In genomic region chr22:45007247-45007945, GRCh38 we compare ENCODE assay signal across 8 cellular contexts. TPM values are rescaled to one million over a fixed set of nuclear protein-coding genes. Genes with fewer than 3 reads are reported as not detected.
DNase-seq lines count a peak whose midpoint lies in the region; ATAC-seq and TF ChIP-seq lines count a peak whose summit lies in the region.

No MANE protein-coding gene starts in this region.

- CTCF ChIA-PET in PC-3 (lab: Charles Lee), result no interaction called here
- CTCF ChIA-PET in T-cell (lab: Charles Lee), result interaction anchor here (0.6 to 0.7 kb wide), 2 partner anchors 272 to 1281 kb away, joined by 3 read pairs; no protein-coding TSS in a partner anchor
- CTCF ChIA-PET in CD8-positive, alpha-beta memory T cell (lab: Charles Lee), result no interaction called here

- no peak overlapping the region for H4K8ac ChIP-seq in trophoblast cell (ENCODE audit: low read depth, low read length)

- H2AFZ ChIP-seq in PC-3 (ENCODE audit: low read length) (no peak overlapping the region), trophoblast cell (ENCODE audit: insufficient read depth, low read length, poor library complexity) (no peak overlapping the region)

- peaks cover 6% of the 10 kb centered on the region for H3K79me1 ChIP-seq in trophoblast cell (ENCODE audit: low read length)

- no peaks in the 10 kb centered on the region for H3K79me2 ChIP-seq in PC-3 (ENCODE audit: low read length)
- H3K79me2 ChIP-seq in trophoblast cell (ENCODE audit: control insufficient read depth, insufficient read depth, low read length, poor library complexity), result peaks cover 8% of the 10 kb centered on the region

- H3K36me3 ChIP-seq in PC-3 (ENCODE audit: low read depth, low read length) (no peaks in the 10 kb centered on the region), trophoblast cell (ENCODE audit: control insufficient read depth in 1 of 2, insufficient read depth in 2 of 2, low read length in 2 of 2) (no peaks in the 10 kb centered on the region)
- no peaks in the 10 kb centered on the region for H3K36me3 ChIP-seq in CD8-positive, alpha-beta memory T cell (ENCODE audit: insufficient read depth, low read length)

- H3K27me3 Mint-ChIP-seq in T-cell, result peaks cover 61 to 67% of the 10 kb centered on the region in 2 donors
- peaks cover 47 to 65% of the 10 kb centered on the region in 2 donors for H3K27me3 Mint-ChIP-seq in CD8-positive, alpha-beta memory T cell

- no peaks in the 10 kb centered on the region for H3K36me3 Mint-ChIP-seq in T-cell
- no peaks in the 10 kb centered on the region for H3K36me3 Mint-ChIP-seq in CD8-positive, alpha-beta memory T cell

- peak overlapping the region; percentile 33 for H2BK5ac ChIP-seq in trophoblast cell (ENCODE audit: low read depth, low read length, poor library complexity)

- H3K4me3 ChIP-seq in PC-3 (ENCODE audit: low read length) (peak overlapping the region; percentile 53), fibroblast of villous mesenchyme (ENCODE audit: low read depth, low read length) (peak overlapping the region; percentile 34), trophoblast cell (ENCODE audit: low read depth, low read length) (peak overlapping the region; percentile 82)
- no peak overlapping the region for H3K4me3 ChIP-seq in CD8-positive, alpha-beta memory T cell (ENCODE audit: low read length)

- TF ChIP-seq CTCF in PC-3 (conservative IDR thresholded peaks at IDR 0.05; ENCODE audit: low read depth, low read length), result no peak
- no peak for TF ChIP-seq CTCF in fibroblast of villous mesenchyme (IDR thresholded peaks at IDR 0.05; ENCODE audit: insufficient read depth, low read depth, low read length)

- H3K27ac ChIP-seq in PC-3 (ENCODE audit: low read length), result no peak overlapping the region
- peak overlapping the region; percentile 69 for H3K27ac ChIP-seq in trophoblast cell (ENCODE audit: low read depth, low read length)
- no peak overlapping the region for H3K27ac ChIP-seq in CD8-positive, alpha-beta memory T cell (ENCODE audit: low read depth, low read length)

- DNase-seq in D341Med (ENCODE audit: low spot score) (peak; percentile 79), PC-3 (no peak), fibroblast of villous mesenchyme (ENCODE audit: low read depth) (peak; percentile 31), trophoblast cell (peak in 1 of 2 donors; percentile 8), T-cell (no peak), NCI-H1417 treated with DMSO at 0.1 percent for 48 hours (lab: John Stamatoyannopoulos, UW) (no peak)
- DNase-seq in CD8-positive, alpha-beta memory T cell, result no peak

- H3K27me3 ChIP-seq in PC-3 (ENCODE audit: low read length), result peaks cover 57% of the 10 kb centered on the region
- H3K27me3 ChIP-seq in trophoblast cell (ENCODE audit: insufficient read depth, low read length), result no peaks in the 10 kb centered on the region
- peaks cover 11% of the 10 kb centered on the region for H3K27me3 ChIP-seq in CD8-positive, alpha-beta memory T cell (ENCODE audit: insufficient read depth, low read length, poor library complexity, severe bottlenecking)

- ATAC-seq in PC-3, result no peak
- ATAC-seq in T-cell (replicated peaks in 1 of 4), result no peak
- ATAC-seq in GM19467 (IDR thresholded peaks at IDR 0.05; ENCODE audit: unreplicated experiment), result no peak

- H3F3A ChIP-seq in PC-3 (ENCODE audit: low read length, unreplicated experiment), result no peaks in the 10 kb centered on the region

- H3K14ac ChIP-seq in trophoblast cell (ENCODE audit: low read length), result no peak overlapping the region

- H3K23ac ChIP-seq in trophoblast cell (ENCODE audit: low read length), result no peak overlapping the region

- H3K4me1 Mint-ChIP-seq in T-cell, result peaks cover 15 to 17% (median 16%) of the 10 kb centered on the region in 3 donors
- peaks cover 15 to 19% (median 18%) of the 10 kb centered on the region in 3 donors for H3K4me1 Mint-ChIP-seq in CD8-positive, alpha-beta memory T cell

- H2BK12ac ChIP-seq in trophoblast cell (ENCODE audit: low read length), result no peak overlapping the region

- no peaks in the 10 kb centered on the region for H4K20me1 ChIP-seq in PC-3 (ENCODE audit: low read length)

- WGBS in trophoblast cell (ENCODE audit: extremely low coverage, insufficient coverage, insufficient read length), result no CpG with 5 or more reads among the region's 91 CpGs

- POLR2A ChIA-PET in PC-3 (lab: Charles Lee; ENCODE audit: unreplicated experiment), result no interaction called here
- POLR2A ChIA-PET in T-cell (lab: Charles Lee), result no interaction called here
- POLR2A ChIA-PET in CD8-positive, alpha-beta memory T cell (lab: Charles Lee), result no interaction called here

- H3K4me2 ChIP-seq in PC-3 (ENCODE audit: low read length), result peak overlapping the region; percentile 78
- H3K4me2 ChIP-seq in trophoblast cell (ENCODE audit: low read length), result peak overlapping the region; percentile 98

- H3K27ac Mint-ChIP-seq in T-cell, result no peak overlapping the region
- no peak overlapping the region for H3K27ac Mint-ChIP-seq in CD8-positive, alpha-beta memory T cell

- no TSS peak for BruUV-seq in PC-3 (replicated peaks; lab: Mats Ljungman, UMichigan)

- H4K91ac ChIP-seq in trophoblast cell (ENCODE audit: low read depth, low read length), result no peak overlapping the region

- H4K12ac ChIP-seq in trophoblast cell (ENCODE audit: low read depth, low read length), result no peak overlapping the region

- H3K9me2 ChIP-seq in PC-3 (replicated peaks; ENCODE audit: low read length), result no peaks in the 10 kb centered on the region

- no peaks in the 10 kb centered on the region for H3K9me3 ChIP-seq in PC-3 (ENCODE audit: low read length)
- peaks cover 4% of the 10 kb centered on the region for H3K9me3 ChIP-seq in trophoblast cell (ENCODE audit: insufficient read depth, low read depth, low read length)
- H3K9me3 ChIP-seq in CD8-positive, alpha-beta memory T cell (ENCODE audit: low read length), result no peaks in the 10 kb centered on the region

- H3K18ac ChIP-seq in trophoblast cell (ENCODE audit: low read length), result no peak overlapping the region

- H2BK120ac ChIP-seq in trophoblast cell (ENCODE audit: insufficient read depth, low read length, poor library complexity), result no peak overlapping the region

- H3K4me1 ChIP-seq in PC-3 (ENCODE audit: insufficient read depth, low read length) (no peaks in the 10 kb centered on the region), trophoblast cell (ENCODE audit: control insufficient read depth in 1 of 2, insufficient read depth in 2 of 2, low read length in 2 of 2) (peaks cover 11 to 13% of the 10 kb centered on the region in 2 experiments)
- H3K4me1 ChIP-seq in CD8-positive, alpha-beta memory T cell (ENCODE audit: insufficient read depth, low read length), result peaks cover 7% of the 10 kb centered on the region

- intact Hi-C loops in PC-3 (cut with micrococcal nuclease), result no loop called here

- peak overlapping the region in 1 of 3 donors; percentile 58 for H3K4me3 Mint-ChIP-seq in T-cell
- peak overlapping the region in 1 of 7 donors; percentile 48 for H3K4me3 Mint-ChIP-seq in CD8-positive, alpha-beta memory T cell

- no peak overlapping the region for H3K4ac ChIP-seq in trophoblast cell (ENCODE audit: low read depth, low read length)

- H3K9ac ChIP-seq in PC-3 (ENCODE audit: low read length) (no peak overlapping the region), trophoblast cell (ENCODE audit: low read length) (no peak overlapping the region)

- peaks cover 0 to 3% (median 0%) of the 10 kb centered on the region in 3 donors for H3K9me3 Mint-ChIP-seq in T-cell
- peaks cover 0 to 3% (median 0%) of the 10 kb centered on the region in 5 donors for H3K9me3 Mint-ChIP-seq in CD8-positive, alpha-beta memory T cell

- no peak overlapping the region for H2AK5ac ChIP-seq in trophoblast cell (ENCODE audit: low read length)

RNA-seq across cellular contexts. Expression of gene PHF21B, which starts 2.4 kb away (rescaled TPM):
- total RNA-seq in PC-3 (2014; rRNA removed), result 0.12 TPM in 1 of 2 replicates, not detected in the other
- total RNA-seq in fibroblast of villous mesenchyme, result not detected in 2 replicates
- 2.3 and 2.4 TPM in 2 replicates for polyA plus RNA-seq in trophoblast cell (2013)
- total RNA-seq in T-cell, result under 1 TPM in 2 of 5 donors, not detected in 3; 0.15 to 0.36 TPM
- total RNA-seq in CD8-positive, alpha-beta memory T cell, result not detected
- not detected for polyA plus RNA-seq in CD8-positive, alpha-beta memory T cell

Comparison
In these comparisons a context has a peak if more than half of its experiments do, and no peak if none do; other contexts are left out.
1. DNase-seq: peak in D341Med (single experiment) and fibroblast of villous mesenchyme (single experiment); none in PC-3 (single experiment), T-cell (0 of 34), CD8-positive, alpha-beta memory T cell (0 of 5) and NCI-H1417 treated with DMSO at 0.1 percent for 48 hours (single experiment).
2. CTCF ChIA-PET loops: an anchor here in T-cell (0.6 to 0.7 kb wide); none called in PC-3 and CD8-positive, alpha-beta memory T cell.